Comparison of ENCODE assay signal across 1 cellular context in genomic region chr14:50943261-50943942, GRCh38.
TF ChIP-seq lines count a peak whose summit lies in the region.

No MANE protein-coding gene starts in this region.

TF ChIP-seq in HepG2, 621 proteins besides CTCF, POLR2A, EP300 and RAD21 (continued from another document):
- peak; percentile 39 for TF ChIP-seq ZEB1 (IDR thresholded peaks at IDR 0.05; ENCODE audit: insufficient replicate concordance, low read depth)
